15 cellular contexts compared by ENCODE assay signal in the genomic region with DNA sequence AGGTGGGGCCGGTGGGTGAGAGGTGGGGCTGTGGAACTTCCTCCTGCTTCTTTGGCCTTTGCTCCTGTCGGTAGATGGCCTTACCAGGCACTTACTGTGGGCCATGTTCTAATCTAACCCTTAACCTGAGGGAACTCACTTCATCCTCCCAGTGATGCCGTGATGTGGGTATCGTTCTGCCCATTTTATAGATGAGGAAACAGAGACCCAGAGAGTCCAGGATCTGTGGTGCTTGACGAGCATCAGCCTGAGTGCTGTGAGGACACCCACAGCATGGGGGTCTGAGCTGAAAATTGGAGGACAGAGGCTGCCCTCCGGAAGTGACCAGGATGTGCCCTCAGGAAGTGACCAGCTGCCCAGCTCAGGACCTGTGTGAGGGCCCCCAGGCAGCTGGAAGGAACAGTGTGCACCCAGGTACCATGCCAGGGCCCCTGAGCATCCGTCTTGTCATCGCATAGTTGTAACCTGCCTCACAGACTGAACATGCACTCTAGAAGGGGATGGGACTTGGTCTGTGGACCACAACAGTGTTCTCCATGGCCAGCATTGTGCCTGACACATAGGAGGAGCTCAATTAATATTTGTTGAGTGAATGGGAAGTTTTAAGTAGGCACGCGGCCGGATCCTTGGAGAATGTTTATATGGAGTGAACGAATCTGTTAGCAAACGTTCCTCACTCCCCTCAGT. TPM values are rescaled to one million over a fixed set of nuclear protein-coding genes. Genes with fewer than 3 reads are reported as not detected.
DNase-seq lines count a peak whose midpoint lies in the region; ATAC-seq and TF ChIP-seq lines count a peak whose summit lies in the region.
"Had no signal": no experiment of that assay in that cellular context is flagged by ENCODE, and none has a peak within 500 bp of the region (broad histone marks: within the 10 kb centered on the region; RNA-seq: fewer than 3 reads in every experiment).

No MANE protein-coding gene starts in this region.

- H3K9me3 ChIP-seq in SJSA1 (replicated peaks), result no peaks in the 10 kb centered on the region
- H3K9me3 ChIP-seq in fibroblast of lung (ENCODE audit: control insufficient read depth, insufficient read depth, low read depth, low read length), result no peaks in the 10 kb centered on the region
- no peaks in the 10 kb centered on the region for H3K9me3 ChIP-seq in skeletal muscle satellite cell (replicated peaks; ENCODE audit: low read length)
- no peaks in the 10 kb centered on the region for H3K9me3 ChIP-seq in hepatocyte (ENCODE audit: low read depth)
- H3K9me3 ChIP-seq: left ventricle myocardium inferior had no signal

- H4K20me1 ChIP-seq in fibroblast of lung (ENCODE audit: control insufficient read depth, extremely low read depth, insufficient read depth, low read length) (no peaks in the 10 kb centered on the region), hepatocyte (ENCODE audit: insufficient read depth, poor library complexity, severe bottlenecking) (peaks cover 42% of the 10 kb centered on the region)

- H3K4me3 ChIP-seq in SJSA1 (no peak overlapping the region), fibroblast of lung (replicated peaks in 1 of 4; ENCODE audit: control extremely low read depth in 1 of 4, insufficient read depth in 1 of 4, low read depth in 3 of 4, low read length in 4 of 4) (no peak overlapping the region), skeletal muscle satellite cell (ENCODE audit: low read length) (no peak overlapping the region), hepatocyte (no peak overlapping the region)
- H3K4me3 ChIP-seq: left ventricle myocardium inferior had no signal

- H3K4me1 ChIP-seq in SJSA1 (replicated peaks), result peaks cover 59% of the 10 kb centered on the region
- H3K4me1 ChIP-seq in fibroblast of lung (ENCODE audit: control insufficient read depth, extremely low read depth, insufficient read depth, low read length), result peaks cover 21% of the 10 kb centered on the region
- H3K4me1 ChIP-seq in skeletal muscle satellite cell (ENCODE audit: control insufficient read depth, insufficient read depth, low read length), result peaks cover 93% of the 10 kb centered on the region
- peaks cover 28% of the 10 kb centered on the region for H3K4me1 ChIP-seq in hepatocyte (ENCODE audit: insufficient read depth)

- H3K9ac ChIP-seq in fibroblast of lung (ENCODE audit: insufficient read depth, low read length) (no peak overlapping the region), skeletal muscle satellite cell (ENCODE audit: low read depth, low read length) (peak overlapping the region; percentile 78)

- WGBS in hepatocyte (ENCODE audit: low lambda C conversion rate, missing lambda C conversion rate), result 90% methylated on average over 13 of the region's 13 CpGs

- H3K79me2 ChIP-seq in fibroblast of lung (ENCODE audit: control insufficient read depth, insufficient read depth, low read length), result peaks cover 97% of the 10 kb centered on the region
- peaks cover 98% of the 10 kb centered on the region for H3K79me2 ChIP-seq in hepatocyte

- H3K27me3 ChIP-seq in SJSA1 (replicated peaks) (no peaks in the 10 kb centered on the region), fibroblast of lung (ENCODE audit: control insufficient read depth, insufficient read depth, low read length) (no peaks in the 10 kb centered on the region), skeletal muscle satellite cell (ENCODE audit: control insufficient read depth, insufficient read depth, low read length) (no peaks in the 10 kb centered on the region), hepatocyte (no peaks in the 10 kb centered on the region)

- no peak for TF ChIP-seq CTCF in fibroblast of lung (conservative IDR thresholded peaks at IDR 0.05 in 1 of 2, IDR thresholded peaks at IDR 0.05 in 1 of 2; ENCODE audit: low read depth in 1 of 2, low read length in 2 of 2)
- no peak for TF ChIP-seq CTCF in omental fat pad (IDR thresholded peaks at IDR 0.05)
- TF ChIP-seq CTCF in hepatocyte (IDR thresholded peaks at IDR 0.05; ENCODE audit: poor library complexity), result no peak

- DNase-seq in EL (peak; percentile 57), SJSA1 (ENCODE audit: low read depth in 1 of 2, low spot score in 2 of 2) (peak in 1 of 2 experiments; percentile 33), fibroblast of lung (ENCODE audit: low read depth in 2 of 2) (peak in 1 of 2 donors; percentile 77), DMS79 treated with DMSO at 0.1 percent for 48 hours (lab: John Stamatoyannopoulos, UW) (no peak), pons (ENCODE audit: low spot score) (no peak), omental fat pad (ENCODE audit: low spot score) (no peak), hepatocyte (ENCODE audit: low spot score) (no peak)
- DNase-seq: activated CD4-positive, alpha-beta T cell treated with anti-CD3 and anti-CD28 coated beads, Interleukin-2, amount 50 U/mL, for 4 hours; activated gamma-delta T cell treated with Interleukin-2 at 50 U/mL for 16 hours; CD4-positive, alpha-beta T cell; left ventricle myocardium inferior; MV-4-11; NCI-H526 treated with DMSO at 0.1 percent for 48 hours; retina had no signal

- H3K9me2 ChIP-seq in hepatocyte (replicated peaks; ENCODE audit: insufficient read depth), result no peaks in the 10 kb centered on the region

- H3K4me2 ChIP-seq in fibroblast of lung (ENCODE audit: extremely low read depth, insufficient read depth, low read length) (no peak overlapping the region), skeletal muscle satellite cell (ENCODE audit: low read length) (peak overlapping the region; percentile 71), hepatocyte (no peak overlapping the region)

- ATAC-seq in omental fat pad (ENCODE audit: low FRiP score), result no peak

- H2AFZ ChIP-seq in fibroblast of lung (ENCODE audit: low read length) (no peak overlapping the region), hepatocyte (no peak overlapping the region)

- H3K36me3 ChIP-seq in SJSA1 (peaks cover 52% of the 10 kb centered on the region), fibroblast of lung (ENCODE audit: control insufficient read depth, insufficient read depth, low read length) (peaks cover 12% of the 10 kb centered on the region), skeletal muscle satellite cell (ENCODE audit: insufficient read depth, low read length) (peaks cover 65% of the 10 kb centered on the region), hepatocyte (replicated peaks; ENCODE audit: insufficient read depth, low read depth) (no peaks in the 10 kb centered on the region)
- H3K36me3 ChIP-seq: left ventricle myocardium inferior had no signal

- peak overlapping the region; percentile 89 for H3K27ac ChIP-seq in SJSA1
- H3K27ac ChIP-seq in fibroblast of lung (ENCODE audit: insufficient read depth, low read length), result peak overlapping the region; percentile 11
- H3K27ac ChIP-seq in hepatocyte, result no peak overlapping the region
- H3K27ac ChIP-seq: left ventricle myocardium inferior had no signal

RNA-seq across cellular contexts. Expression of a gene that starts 8.5 kb away (rescaled TPM):
- 32.0 and 35.5 TPM in 2 replicates for total RNA-seq in SJSA1 (2014; rRNA removed; shearing (Covaris generic))
- total RNA-seq in fibroblast of lung (64.5 and 71.2 TPM in 2 replicates), omental fat pad (10 to 100 TPM; 11.8 to 52.1 (median 29.0) TPM), hepatocyte (33.5 and 35.7 TPM in 2 replicates)
- polyA plus RNA-seq in fibroblast of lung (71.4 and 102 TPM in 2 replicates), hepatocyte (41.6 and 44.7 TPM in 2 replicates)
- 55.8 and 75.3 TPM in 2 replicates for polyA plus RNA-seq in fibroblast of lung (2012)
- 119 and 153 TPM in 2 replicates for polyA minus RNA-seq in fibroblast of lung (ENCODE audit: low replicate concordance)
- 21.0 and 27.1 TPM in 2 replicates for total RNA-seq in skeletal muscle satellite cell (2012; rRNA removed)
